ENCODE assay signal across 9 cellular contexts in the genomic region with DNA sequence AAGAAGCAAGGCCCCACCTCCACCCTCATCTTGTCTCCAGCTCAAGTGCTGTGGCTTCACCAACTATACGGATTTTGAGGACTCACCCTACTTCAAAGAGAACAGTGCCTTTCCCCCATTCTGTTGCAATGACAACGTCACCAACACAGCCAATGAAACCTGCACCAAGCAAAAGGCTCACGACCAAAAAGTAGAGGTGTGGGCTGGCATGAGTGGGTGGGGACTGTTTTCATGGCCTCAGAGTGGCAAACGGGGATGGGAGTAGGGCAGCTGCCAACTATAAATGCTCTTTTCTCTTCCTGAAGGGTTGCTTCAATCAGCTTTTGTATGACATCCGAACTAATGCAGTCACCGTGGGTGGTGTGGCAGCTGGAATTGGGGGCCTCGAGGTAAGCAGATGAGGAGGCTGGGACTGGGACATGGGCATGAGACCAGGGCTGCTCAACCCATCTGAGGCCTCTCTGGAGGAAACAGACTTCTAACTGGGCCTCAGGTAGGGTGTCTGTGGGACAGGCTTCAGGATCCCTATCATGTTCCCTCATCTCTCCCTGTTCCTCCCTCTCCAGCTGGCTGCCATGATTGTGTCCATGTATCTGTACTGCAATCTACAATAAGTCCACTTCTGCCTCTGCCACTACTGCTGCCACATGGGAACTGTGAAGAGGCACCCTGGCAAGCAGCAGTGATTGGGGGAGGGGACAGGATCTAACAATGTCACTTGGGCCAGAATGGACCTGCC. TPM values are rescaled to one million over a fixed set of nuclear protein-coding genes. Genes with fewer than 3 reads are reported as not detected.
A peak's percentile ranks its signal among the peaks of the same experiment; 100 is the strongest.
DNase-seq lines count a peak whose midpoint lies in the region; ATAC-seq and TF ChIP-seq lines count a peak whose summit lies in the region.
"Had no signal": no experiment of that assay in that cellular context is flagged by ENCODE, and none has a peak within 500 bp of the region (broad histone marks: within the 10 kb centered on the region; RNA-seq: fewer than 3 reads in every experiment).

No MANE protein-coding gene starts in this region.

- H3K27ac ChIP-seq in body of pancreas (peak overlapping the region in 3 of 4 donors; percentile 94 to 97 (median 95)), hepatocyte (no peak overlapping the region)

- peak; percentile 64 for DNase-seq in activated CD4-positive, alpha-beta T cell treated with anti-CD3 and anti-CD28 coated beads, Interleukin-2, amount 10 ng/mL, durations not matched to agents 24 days and 14 days
- no peak for DNase-seq in body of pancreas
- peak; percentile 50 to 77 for DNase-seq in stimulated activated CD4-positive, alpha-beta T cell treated with anti-CD3 and anti-CD28 coated beads, Interleukin-4, amount 100 ng/mL, for 4 hours
- DNase-seq in hepatocyte (ENCODE audit: low spot score), result no peak
- no peak for DNase-seq in cerebellar nuclear complex (lab: John Stamatoyannopoulos, UW)
- DNase-seq in NOMO-1 treated with DMSO at 0.1 percent for 48 hours (lab: John Stamatoyannopoulos, UW; ENCODE audit: unreplicated experiment), result no peak
- DNase-seq: NCI-H446 treated with DMSO at 0.1 percent for 48 hours had no signal

- H3K9me3 Mint-ChIP-seq in activated CD4-positive, alpha-beta T cell treated with anti-CD3 and anti-CD28 coated beads, Interleukin-2, amount 10 ng/mL, durations not matched to agents 24 days and 14 days, result no peaks in the 10 kb centered on the region
- H3K9me3 Mint-ChIP-seq: WTC11 had no signal

- no peak overlapping the region for H2AFZ ChIP-seq in hepatocyte

- no peaks in the 10 kb centered on the region for H3K27me3 Mint-ChIP-seq in activated CD4-positive, alpha-beta T cell treated with anti-CD3 and anti-CD28 coated beads, Interleukin-2, amount 10 ng/mL, durations not matched to agents 24 days and 14 days

- no peaks in the 10 kb centered on the region for H4K20me1 ChIP-seq in hepatocyte (ENCODE audit: insufficient read depth, poor library complexity, severe bottlenecking)

- no peak for TF ChIP-seq POLR2A in body of pancreas (IDR thresholded peaks at IDR 0.05)

- peak overlapping the region; percentile 96 for H3K27ac Mint-ChIP-seq in activated CD4-positive, alpha-beta T cell treated with anti-CD3 and anti-CD28 coated beads, Interleukin-2, amount 10 ng/mL, durations not matched to agents 24 days and 14 days
- H3K27ac Mint-ChIP-seq: WTC11 had no signal

- no peaks in the 10 kb centered on the region for H3K36me3 ChIP-seq in body of pancreas (replicated peaks in 1 of 2; ENCODE audit: insufficient read depth in 1 of 2, low read depth in 2 of 2)
- H3K36me3 ChIP-seq in hepatocyte (replicated peaks; ENCODE audit: insufficient read depth, low read depth), result no peaks in the 10 kb centered on the region

- no peak overlapping the region for H3K4me3 ChIP-seq in body of pancreas
- H3K4me3 ChIP-seq in hepatocyte, result no peak overlapping the region

- H3K27me3 ChIP-seq in body of pancreas (no peaks in the 10 kb centered on the region), hepatocyte (no peaks in the 10 kb centered on the region)

- H3K9me3 ChIP-seq in body of pancreas, result no peaks in the 10 kb centered on the region
- H3K9me3 ChIP-seq in hepatocyte (ENCODE audit: low read depth), result no peaks in the 10 kb centered on the region

- H3K4me2 ChIP-seq in hepatocyte, result no peak overlapping the region

- H3K79me2 ChIP-seq in hepatocyte, result no peaks in the 10 kb centered on the region

- no peaks in the 10 kb centered on the region for H3K9me2 ChIP-seq in hepatocyte (replicated peaks; ENCODE audit: insufficient read depth)

- H3K36me3 Mint-ChIP-seq in activated CD4-positive, alpha-beta T cell treated with anti-CD3 and anti-CD28 coated beads, Interleukin-2, amount 10 ng/mL, durations not matched to agents 24 days and 14 days (ENCODE audit: low read depth), result peaks cover 10% of the 10 kb centered on the region

- H3K4me1 Mint-ChIP-seq in activated CD4-positive, alpha-beta T cell treated with anti-CD3 and anti-CD28 coated beads, Interleukin-2, amount 10 ng/mL, durations not matched to agents 24 days and 14 days, result peaks cover 17% of the 10 kb centered on the region

- 75 to 85% methylated on average over 6 to 7 of the region's 7 CpGs for WGBS in body of pancreas, 2 donors
- 87% methylated on average over 7 of the region's 7 CpGs for WGBS in hepatocyte (ENCODE audit: low lambda C conversion rate, missing lambda C conversion rate)

- H3K4me1 ChIP-seq in body of pancreas (peaks cover 25% of the 10 kb centered on the region), hepatocyte (ENCODE audit: insufficient read depth) (peaks cover 41% of the 10 kb centered on the region)

- no peak for ATAC-seq in body of pancreas
- ATAC-seq: WTC11 had no signal

- TF ChIP-seq CTCF in body of pancreas (IDR thresholded peaks at IDR 0.05) (no peak), hepatocyte (IDR thresholded peaks at IDR 0.05; ENCODE audit: poor library complexity) (no peak)

- peak overlapping the region; percentile 80 for H3K4me3 Mint-ChIP-seq in activated CD4-positive, alpha-beta T cell treated with anti-CD3 and anti-CD28 coated beads, Interleukin-2, amount 10 ng/mL, durations not matched to agents 24 days and 14 days
- H3K4me3 Mint-ChIP-seq: WTC11 had no signal

- intact Hi-C loops in activated CD4-positive, alpha-beta T cell treated with anti-CD3 and anti-CD28 coated beads, Interleukin-2, amount 10 ng/mL, durations not matched to agents 24 days and 14 days (cut with micrococcal nuclease), result loop anchor here (2.0 kb wide), 1 partner anchor 38 kb away; no protein-coding TSS in a partner anchor
- intact Hi-C loops in body of pancreas (cut with DNase I), result no loop called here

RNA-seq across cellular contexts. Expression of gene P3R3URF, which starts 8.8 kb away (rescaled TPM):
- total RNA-seq in activated CD4-positive, alpha-beta T cell treated with anti-CD3 and anti-CD28 coated beads, Interleukin-2, amount 10 ng/mL, durations not matched to agents 24 days and 14 days, result not detected in 2 replicates
- total RNA-seq in body of pancreas, result not detected
- total RNA-seq in hepatocyte, result not detected in 2 replicates
- not detected in 2 replicates for polyA plus RNA-seq in hepatocyte
- total RNA-seq: mesenteric fat pad, WTC11 had no signal

RNA-seq across cellular contexts. Expression of gene TSPAN1, which starts 10.2 kb away (rescaled TPM):
- total RNA-seq in activated CD4-positive, alpha-beta T cell treated with anti-CD3 and anti-CD28 coated beads, Interleukin-2, amount 10 ng/mL, durations not matched to agents 24 days and 14 days, result not detected in 2 replicates
- total RNA-seq in body of pancreas (1 to 10 TPM in 1 of 2 donors, under 1 TPM in 1; 0.66 to 5.2 TPM), hepatocyte (32.1 and 33.4 TPM in 2 replicates)
- polyA plus RNA-seq in hepatocyte, result 69.5 and 69.8 TPM in 2 replicates

RNA-seq across cellular contexts. Expression of gene POMGNT1, which starts 13.1 kb away (rescaled TPM):
- 75.1 and 83.0 TPM in 2 replicates for total RNA-seq in activated CD4-positive, alpha-beta T cell treated with anti-CD3 and anti-CD28 coated beads, Interleukin-2, amount 10 ng/mL, durations not matched to agents 24 days and 14 days
- total RNA-seq in body of pancreas (10 to 100 TPM; 31.9 to 36.3 TPM), hepatocyte (48.0 and 52.3 TPM in 2 replicates)
- polyA plus RNA-seq in hepatocyte, result 60.4 and 70.8 TPM in 2 replicates

RNA-seq across cellular contexts. Expression of gene LURAP1, which starts 18.0 kb away (rescaled TPM):
- 0.12 and 0.21 TPM in 2 replicates for total RNA-seq in activated CD4-positive, alpha-beta T cell treated with anti-CD3 and anti-CD28 coated beads, Interleukin-2, amount 10 ng/mL, durations not matched to agents 24 days and 14 days
- total RNA-seq in body of pancreas (1 to 10 TPM in 1 of 2 donors, not detected in 1; 1.6 TPM), hepatocyte (0.92 and 1.3 TPM in 2 replicates)
- 0.40 and 1.9 TPM in 2 replicates for polyA plus RNA-seq in hepatocyte

RNA-seq across cellular contexts. Expression of gene PIK3R3, which starts 52.7 kb away (rescaled TPM):
- total RNA-seq in activated CD4-positive, alpha-beta T cell treated with anti-CD3 and anti-CD28 coated beads, Interleukin-2, amount 10 ng/mL, durations not matched to agents 24 days and 14 days, result 2.4 and 3.2 TPM in 2 replicates
- total RNA-seq in body of pancreas (10 to 100 TPM in 1 of 2 donors, 1 to 10 TPM in 1; 6.2 to 12.9 TPM), hepatocyte (16.8 and 18.9 TPM in 2 replicates)
- 8.4 and 9.9 TPM in 2 replicates for polyA plus RNA-seq in hepatocyte

Comparison
In these comparisons a context has a peak if more than half of its experiments do, and no peak if none do; other contexts are left out.
1. DNase-seq: peak in activated CD4-positive, alpha-beta T cell treated with anti-CD3 and anti-CD28 coated beads, Interleukin-2, amount 10 ng/mL, durations not matched to agents 24 days and 14 days (single experiment) and stimulated activated CD4-positive, alpha-beta T cell treated with anti-CD3 and anti-CD28 coated beads, Interleukin-4, amount 100 ng/mL, for 4 hours (2 of 2); none in body of pancreas (0 of 4), hepatocyte (single experiment), cerebellar nuclear complex (0 of 2) and NOMO-1 treated with DMSO at 0.1 percent for 48 hours (single experiment).